1 cellular context compared by ENCODE assay signal in the genomic region with DNA sequence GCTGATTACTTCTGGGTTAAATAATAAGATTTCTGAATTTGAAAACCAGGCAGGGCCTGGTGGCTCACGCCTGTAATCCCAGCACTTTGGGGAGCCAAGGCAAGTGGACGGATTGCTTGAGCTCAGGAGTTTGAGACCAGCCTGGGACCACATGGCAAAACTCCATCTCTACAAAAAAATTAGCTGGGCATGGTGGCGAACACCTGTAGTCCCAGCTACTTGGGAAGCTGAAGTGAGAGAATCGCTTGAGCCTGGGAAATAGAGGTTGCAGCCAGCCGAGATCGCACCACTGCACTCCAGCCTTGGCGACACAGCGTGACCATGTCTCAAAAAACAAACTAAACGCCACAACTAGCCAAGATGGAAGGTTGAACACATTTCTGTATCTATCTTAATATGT.
TF ChIP-seq lines count a peak whose summit lies in the region.

No MANE protein-coding gene starts in this region.

TF ChIP-seq in IMR-90, 13 proteins besides CTCF, POLR2A, EP300 and RAD21:
- TF ChIP-seq FOS (IDR thresholded peaks at IDR 0.05; ENCODE audit: low read depth, low read length) (no peak), RFX5 (IDR thresholded peaks at IDR 0.05; ENCODE audit: low read depth, low read length) (no peak), CHD1 (IDR thresholded peaks at IDR 0.05; ENCODE audit: low read depth, low read length) (no peak), NFE2L2 (IDR thresholded peaks at IDR 0.05; ENCODE audit: low read depth, low read length) (no peak), BHLHE40 (IDR thresholded peaks at IDR 0.05; ENCODE audit: low read depth, low read length) (no peak), MAFK (IDR thresholded peaks at IDR 0.05; ENCODE audit: low read depth, low read length) (no peak), SMC3 (IDR thresholded peaks at IDR 0.05; ENCODE audit: low read depth, low read length) (no peak), CEBPB (IDR thresholded peaks at IDR 0.05; ENCODE audit: low read depth, low read length) (no peak), MAZ (IDR thresholded peaks at IDR 0.05; ENCODE audit: borderline replicate concordance, low read depth, low read length) (no peak), MXI1 (IDR thresholded peaks at IDR 0.05; ENCODE audit: borderline replicate concordance, low read depth, low read length) (no peak), RCOR1 (IDR thresholded peaks at IDR 0.05; ENCODE audit: insufficient replicate concordance, low read length) (no peak)
- TF ChIP-seq, protein P1, sequence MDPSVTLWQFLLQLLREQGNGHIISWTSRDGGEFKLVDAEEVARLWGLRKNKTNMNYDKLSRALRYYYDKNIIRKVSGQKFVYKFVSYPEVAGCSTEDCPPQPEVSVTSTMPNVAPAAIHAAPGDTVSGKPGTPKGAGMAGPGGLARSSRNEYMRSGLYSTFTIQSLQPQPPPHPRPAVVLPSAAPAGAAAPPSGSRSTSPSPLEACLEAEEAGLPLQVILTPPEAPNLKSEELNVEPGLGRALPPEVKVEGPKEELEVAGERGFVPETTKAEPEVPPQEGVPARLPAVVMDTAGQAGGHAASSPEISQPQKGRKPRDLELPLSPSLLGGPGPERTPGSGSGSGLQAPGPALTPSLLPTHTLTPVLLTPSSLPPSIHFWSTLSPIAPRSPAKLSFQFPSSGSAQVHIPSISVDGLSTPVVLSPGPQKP (IDR thresholded peaks at IDR 0.05; ENCODE audit: borderline replicate concordance, low read depth, low read length), result no peak
- TF ChIP-seq, protein P2, sequence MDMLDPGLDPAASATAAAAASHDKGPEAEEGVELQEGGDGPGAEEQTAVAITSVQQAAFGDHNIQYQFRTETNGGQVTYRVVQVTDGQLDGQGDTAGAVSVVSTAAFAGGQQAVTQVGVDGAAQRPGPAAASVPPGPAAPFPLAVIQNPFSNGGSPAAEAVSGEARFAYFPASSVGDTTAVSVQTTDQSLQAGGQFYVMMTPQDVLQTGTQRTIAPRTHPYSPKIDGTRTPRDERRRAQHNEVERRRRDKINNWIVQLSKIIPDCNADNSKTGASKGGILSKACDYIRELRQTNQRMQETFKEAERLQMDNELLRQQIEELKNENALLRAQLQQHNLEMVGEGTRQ (IDR thresholded peaks at IDR 0.05; ENCODE audit: low read depth, low read length), result no peak
TF ChIP-seq in IMR-90: peak in this region for 0.
